17 cellular contexts compared by ENCODE assay signal in the genomic region with DNA sequence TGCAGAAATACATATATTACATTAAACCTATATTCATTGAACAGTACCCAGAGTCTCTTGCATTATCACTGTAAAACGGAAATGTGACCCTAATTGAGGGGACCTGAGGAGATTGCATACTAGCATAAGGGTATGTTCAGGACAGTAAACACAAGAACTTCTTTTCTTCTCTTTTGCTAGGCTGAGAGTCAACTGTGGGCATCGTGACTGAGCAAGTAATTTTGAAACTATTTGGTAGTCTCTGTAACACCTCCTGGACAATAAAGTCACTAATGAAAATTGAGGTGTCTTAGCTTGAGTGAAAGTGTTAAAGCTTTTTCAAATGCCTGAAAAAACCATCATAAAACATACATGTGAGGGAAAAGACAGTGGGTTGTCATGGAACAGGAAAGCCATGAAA.
DNase-seq lines count a peak whose midpoint lies in the region; ATAC-seq, FAIRE-seq and TF ChIP-seq lines count a peak whose summit lies in the region.
"Had no signal": no experiment of that assay in that cellular context is flagged by ENCODE, and none has a peak within 500 bp of the region (broad histone marks: within the 10 kb centered on the region; RNA-seq: fewer than 3 reads in every experiment).

No MANE protein-coding gene starts in this region.

- no peak overlapping the region for H3K4me3 ChIP-seq in kidney (ENCODE audit: low read length in 2 of 2)
- H3K4me3 ChIP-seq: SK-N-MC, spleen had no signal

- H3K36me3 Mint-ChIP-seq in activated naive CD8-positive, alpha-beta T cell treated with anti-CD3 and anti-CD28 coated beads, Interleukin-2, amount 50 U/mL, for 24 hours (ENCODE audit: low read depth), result no peaks in the 10 kb centered on the region
- H3K36me3 Mint-ChIP-seq in T-helper 2 cell treated with Interferon-gamma antibody and Interleukin-4, amounts not matched to agents 5 μg/mL and 100 μg/mL, for 36 hours (ENCODE audit: low read depth), result no peaks in the 10 kb centered on the region
- H3K36me3 Mint-ChIP-seq: naive B cell had no signal

- no peaks in the 10 kb centered on the region for H3K36me3 ChIP-seq in kidney (ENCODE audit: control insufficient read depth in 1 of 2, insufficient read depth in 2 of 2, low read length in 2 of 2)
- H3K36me3 ChIP-seq: spleen had no signal

- FAIRE-seq in kidney (lab: Jason Lieb, UNC), result no peak
- FAIRE-seq: astrocyte had no signal

- no peak for TF ChIP-seq CTCF in kidney (IDR thresholded peaks at IDR 0.05; ENCODE audit: borderline replicate concordance, extremely low read depth, insufficient read depth)

- H3K27me3 Mint-ChIP-seq in activated naive CD8-positive, alpha-beta T cell treated with anti-CD3 and anti-CD28 coated beads, Interleukin-2, amount 50 U/mL, for 24 hours, result peaks cover 3% of the 10 kb centered on the region
- peaks cover 40% of the 10 kb centered on the region for H3K27me3 Mint-ChIP-seq in T-helper 2 cell treated with Interferon-gamma antibody and Interleukin-4, amounts not matched to agents 5 μg/mL and 100 μg/mL, for 36 hours (ENCODE audit: low read depth)
- H3K27me3 Mint-ChIP-seq: naive B cell had no signal

- ATAC-seq in GM18517 (IDR thresholded peaks at IDR 0.05; ENCODE audit: unreplicated experiment) (peak; percentile 63), GM21381 (IDR thresholded peaks at IDR 0.05; ENCODE audit: unreplicated experiment) (peak; percentile 59), HG03095 (IDR thresholded peaks at IDR 0.05; ENCODE audit: unreplicated experiment) (peak; percentile 45)
- no peak for ATAC-seq in activated naive CD8-positive, alpha-beta T cell treated with anti-CD3 and anti-CD28 coated beads, Interleukin-2, amount 50 U/mL, for 24 hours

- H3K4me3 Mint-ChIP-seq in activated naive CD8-positive, alpha-beta T cell treated with anti-CD3 and anti-CD28 coated beads, Interleukin-2, amount 50 U/mL, for 24 hours, result no peak overlapping the region
- no peak overlapping the region for H3K4me3 Mint-ChIP-seq in T-helper 2 cell treated with Interferon-gamma antibody and Interleukin-4, amounts not matched to agents 5 μg/mL and 100 μg/mL, for 36 hours
- H3K4me3 Mint-ChIP-seq: activated CD4-positive, alpha-beta memory T cell treated with anti-CD3 and anti-CD28 coated beads, Interleukin-2, amount 10 ng/mL, durations not matched to agents 7 days and 5 days; naive B cell had no signal

- intact Hi-C loops in kidney (cut with DNase I), result no loop called here

- H3K9ac ChIP-seq in kidney (ENCODE audit: low read length in 2 of 2), result no peak overlapping the region

- H3K4me1 ChIP-seq in kidney (ENCODE audit: control insufficient read depth in 1 of 2, insufficient read depth in 1 of 2, low read depth in 1 of 2, low read length in 2 of 2), result peaks cover 0 to 2% of the 10 kb centered on the region in 2 donors

- no peak for DNase-seq in activated naive CD8-positive, alpha-beta T cell treated with anti-CD3 and anti-CD28 coated beads, Interleukin-2, amount 50 U/mL, for 24 hours
- DNase-seq in T-helper 2 cell treated with Interferon-gamma antibody and Interleukin-4, amounts not matched to agents 5 μg/mL and 100 μg/mL, for 36 hours (ENCODE audit: low spot score), result no peak
- DNase-seq in kidney glomerular epithelial cell (lab: John Stamatoyannopoulos, UW) (no peak), kidney (no peak), mesenteric fat pad (ENCODE audit: low spot score) (no peak)
- DNase-seq: DMS79; GOT3; NCI-H446; spleen; stimulated activated naive CD4-positive, alpha-beta T cell had no signal

- H3K9me3 ChIP-seq in kidney (ENCODE audit: control insufficient read depth in 1 of 2, low read length in 2 of 2), result no peaks in the 10 kb centered on the region
- H3K9me3 ChIP-seq: spleen had no signal

- peak overlapping the region; percentile 72 for H3K27ac Mint-ChIP-seq in activated naive CD8-positive, alpha-beta T cell treated with anti-CD3 and anti-CD28 coated beads, Interleukin-2, amount 50 U/mL, for 24 hours
- no peak overlapping the region for H3K27ac Mint-ChIP-seq in T-helper 2 cell treated with Interferon-gamma antibody and Interleukin-4, amounts not matched to agents 5 μg/mL and 100 μg/mL, for 36 hours

- no peak overlapping the region for H3K27ac ChIP-seq in kidney (ENCODE audit: low read depth in 2 of 2, low read length in 2 of 2)
- H3K27ac ChIP-seq: SK-N-MC had no signal

- H3K9me3 Mint-ChIP-seq in activated naive CD8-positive, alpha-beta T cell treated with anti-CD3 and anti-CD28 coated beads, Interleukin-2, amount 50 U/mL, for 24 hours, result no peaks in the 10 kb centered on the region
- no peaks in the 10 kb centered on the region for H3K9me3 Mint-ChIP-seq in T-helper 2 cell treated with Interferon-gamma antibody and Interleukin-4, amounts not matched to agents 5 μg/mL and 100 μg/mL, for 36 hours
- H3K9me3 Mint-ChIP-seq: activated CD4-positive, alpha-beta memory T cell treated with anti-CD3 and anti-CD28 coated beads, Interleukin-2, amount 10 ng/mL, durations not matched to agents 7 days and 5 days; naive B cell had no signal

- H3K4me1 Mint-ChIP-seq in activated naive CD8-positive, alpha-beta T cell treated with anti-CD3 and anti-CD28 coated beads, Interleukin-2, amount 50 U/mL, for 24 hours, result peaks cover 78% of the 10 kb centered on the region
- H3K4me1 Mint-ChIP-seq in T-helper 2 cell treated with Interferon-gamma antibody and Interleukin-4, amounts not matched to agents 5 μg/mL and 100 μg/mL, for 36 hours (ENCODE audit: low read depth), result peaks cover 43% of the 10 kb centered on the region
